Comparison of ENCODE assay signal across 12 cellular contexts in the genomic region with DNA sequence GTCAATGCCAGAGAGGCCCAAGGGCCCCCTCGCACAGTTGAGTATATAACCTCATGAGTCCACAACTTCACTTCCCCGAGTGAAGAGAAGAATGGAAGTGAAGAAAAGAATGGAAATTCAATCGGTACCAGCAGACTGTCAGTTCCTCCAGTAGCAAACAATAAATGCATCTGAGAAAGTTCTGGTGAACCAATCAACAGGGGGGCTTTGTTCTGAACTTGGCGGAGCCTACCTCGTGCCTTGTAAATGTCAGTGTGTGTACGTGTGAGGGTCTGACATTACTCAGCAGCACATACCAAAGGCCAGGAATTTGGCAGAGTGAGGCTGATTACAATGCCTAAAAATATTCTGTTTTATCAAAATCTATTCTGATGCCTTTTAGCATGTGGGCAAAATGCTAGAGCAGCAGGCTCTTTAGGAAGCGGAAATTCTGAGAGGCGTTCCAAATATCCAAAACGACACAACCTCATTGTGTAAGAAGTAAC.
DNase-seq lines count a peak whose midpoint lies in the region; ATAC-seq lines count a peak whose summit lies in the region.
"Had no signal": no experiment of that assay in that cellular context is flagged by ENCODE, and none has a peak within 500 bp of the region (broad histone marks: within the 10 kb centered on the region; RNA-seq: fewer than 3 reads in every experiment).

No MANE protein-coding gene starts in this region.

- peaks cover 19% of the 10 kb centered on the region for H3K4me1 Mint-ChIP-seq in central memory CD8-positive, alpha-beta T cell
- no peaks in the 10 kb centered on the region for H3K4me1 Mint-ChIP-seq in activated T-helper 17 cell treated with anti-CD3 and anti-CD28 coated beads, Interleukin-2, amount 50 U/mL, for 72 hours
- no peaks in the 10 kb centered on the region for H3K4me1 Mint-ChIP-seq in activated naive CD4-positive, alpha-beta T cell treated with anti-CD3 and anti-CD28 coated beads, Interleukin-2, amount 10 ng/mL, durations not matched to agents 7 days and 5 days
- H3K4me1 Mint-ChIP-seq in effector memory CD8-positive, alpha-beta T cell (ENCODE audit: low read depth in 2 of 2): peaks cover 4 to 9% of the 10 kb centered on the region in 2 donors
- H3K4me1 Mint-ChIP-seq: stimulated activated naive B cell treated with anti-CD40 and anti-IgM and Interleukin-4, amounts not matched to agents 10 μg/mL and 1 μg/mL and 100 μg/mL, for 72 hours had no signal

- H3K36me3 Mint-ChIP-seq in central memory CD8-positive, alpha-beta T cell (ENCODE audit: insufficient read depth): peaks cover 12% of the 10 kb centered on the region
- no peaks in the 10 kb centered on the region for H3K36me3 Mint-ChIP-seq in activated T-helper 17 cell treated with anti-CD3 and anti-CD28 coated beads, Interleukin-2, amount 50 U/mL, for 72 hours (ENCODE audit: low read depth)
- H3K36me3 Mint-ChIP-seq in activated naive CD4-positive, alpha-beta T cell treated with anti-CD3 and anti-CD28 coated beads, Interleukin-2, amount 10 ng/mL, durations not matched to agents 7 days and 5 days: peaks cover 4% of the 10 kb centered on the region
- H3K36me3 Mint-ChIP-seq in effector memory CD8-positive, alpha-beta T cell (ENCODE audit: insufficient read depth): peaks cover 5% of the 10 kb centered on the region
- H3K36me3 Mint-ChIP-seq: stimulated activated naive B cell treated with anti-CD40 and anti-IgM and Interleukin-4, amounts not matched to agents 10 μg/mL and 1 μg/mL and 100 μg/mL, for 72 hours had no signal

- H3K9me3 Mint-ChIP-seq in central memory CD8-positive, alpha-beta T cell: no peaks in the 10 kb centered on the region
- H3K9me3 Mint-ChIP-seq in activated T-helper 17 cell treated with anti-CD3 and anti-CD28 coated beads, Interleukin-2, amount 50 U/mL, for 72 hours: no peaks in the 10 kb centered on the region
- H3K9me3 Mint-ChIP-seq in activated naive CD4-positive, alpha-beta T cell treated with anti-CD3 and anti-CD28 coated beads, Interleukin-2, amount 10 ng/mL, durations not matched to agents 7 days and 5 days: no peaks in the 10 kb centered on the region
- H3K9me3 Mint-ChIP-seq in effector memory CD8-positive, alpha-beta T cell: no peaks in the 10 kb centered on the region
- H3K9me3 Mint-ChIP-seq: CD4-positive, alpha-beta T cell; stimulated activated naive B cell treated with anti-CD40 and anti-IgM and Interleukin-4, amounts not matched to agents 10 μg/mL and 1 μg/mL and 100 μg/mL, for 72 hours had no signal

- H3K4me3 Mint-ChIP-seq in central memory CD8-positive, alpha-beta T cell: no peak overlapping the region
- no peak overlapping the region for H3K4me3 Mint-ChIP-seq in activated T-helper 17 cell treated with anti-CD3 and anti-CD28 coated beads, Interleukin-2, amount 50 U/mL, for 72 hours
- no peak overlapping the region for H3K4me3 Mint-ChIP-seq in activated naive CD4-positive, alpha-beta T cell treated with anti-CD3 and anti-CD28 coated beads, Interleukin-2, amount 10 ng/mL, durations not matched to agents 7 days and 5 days
- no peak overlapping the region for H3K4me3 Mint-ChIP-seq in effector memory CD8-positive, alpha-beta T cell
- H3K4me3 Mint-ChIP-seq: CD4-positive, alpha-beta T cell; stimulated activated naive B cell treated with anti-CD40 and anti-IgM and Interleukin-4, amounts not matched to agents 10 μg/mL and 1 μg/mL and 100 μg/mL, for 72 hours had no signal

- DNase-seq in EL (peak; percentile 92), iris pigment epithelial cell (ENCODE audit: low read depth) (peak; percentile 85), skeletal muscle cell (ENCODE audit: low read depth) (peak; percentile 45), caudate nucleus (lab: John Stamatoyannopoulos, UW) (no peak)
- DNase-seq in central memory CD8-positive, alpha-beta T cell (ENCODE audit: low spot score in 2 of 2): no peak
- DNase-seq in activated naive CD4-positive, alpha-beta T cell treated with anti-CD3 and anti-CD28 coated beads, Interleukin-2, amount 10 ng/mL, durations not matched to agents 7 days and 5 days: no peak
- DNase-seq in effector memory CD8-positive, alpha-beta T cell: no peak
- DNase-seq: activated naive CD4-positive, alpha-beta T cell; CD4-positive, alpha-beta T cell; NCI-H187; stimulated activated naive B cell treated with anti-CD40 and anti-IgM and Interleukin-4, amounts not matched to agents 10 μg/mL and 1 μg/mL and 100 μg/mL, for 72 hours had no signal

- CTCF ChIA-PET in activated naive CD4-positive, alpha-beta T cell treated with anti-CD3 and anti-CD28 coated beads, Interleukin-2, amount 10 ng/mL, durations not matched to agents 7 days and 5 days (lab: Charles Lee): interaction anchor here (5.1 kb wide), 1 partner anchor 8 kb away, joined by 31 read pairs; no protein-coding TSS in a partner anchor

- no peak for ATAC-seq in central memory CD8-positive, alpha-beta T cell (replicated peaks; ENCODE audit: extremely low read depth, poor library complexity, severe bottlenecking)
- no peak for ATAC-seq in activated T-helper 17 cell treated with anti-CD3 and anti-CD28 coated beads, Interleukin-2, amount 50 U/mL, for 72 hours (replicated peaks)
- ATAC-seq in effector memory CD8-positive, alpha-beta T cell (replicated peaks): no peak
- ATAC-seq: stimulated activated naive B cell treated with anti-CD40 and anti-IgM and Interleukin-4, amounts not matched to agents 10 μg/mL and 1 μg/mL and 100 μg/mL, for 72 hours had no signal

- peak overlapping the region; percentile 63 for H3K27ac Mint-ChIP-seq in central memory CD8-positive, alpha-beta T cell (ENCODE audit: low read depth)
- H3K27ac Mint-ChIP-seq in activated T-helper 17 cell treated with anti-CD3 and anti-CD28 coated beads, Interleukin-2, amount 50 U/mL, for 72 hours: no peak overlapping the region
- no peak overlapping the region for H3K27ac Mint-ChIP-seq in activated naive CD4-positive, alpha-beta T cell treated with anti-CD3 and anti-CD28 coated beads, Interleukin-2, amount 10 ng/mL, durations not matched to agents 7 days and 5 days
- H3K27ac Mint-ChIP-seq in effector memory CD8-positive, alpha-beta T cell: peak overlapping the region in 1 of 2 donors; percentile 29
- H3K27ac Mint-ChIP-seq: CD4-positive, alpha-beta T cell; stimulated activated naive B cell treated with anti-CD40 and anti-IgM and Interleukin-4, amounts not matched to agents 10 μg/mL and 1 μg/mL and 100 μg/mL, for 72 hours had no signal

- no peaks in the 10 kb centered on the region for H3K27me3 Mint-ChIP-seq in central memory CD8-positive, alpha-beta T cell
- H3K27me3 Mint-ChIP-seq in activated T-helper 17 cell treated with anti-CD3 and anti-CD28 coated beads, Interleukin-2, amount 50 U/mL, for 72 hours: no peaks in the 10 kb centered on the region
- no peaks in the 10 kb centered on the region for H3K27me3 Mint-ChIP-seq in activated naive CD4-positive, alpha-beta T cell treated with anti-CD3 and anti-CD28 coated beads, Interleukin-2, amount 10 ng/mL, durations not matched to agents 7 days and 5 days
- no peaks in the 10 kb centered on the region for H3K27me3 Mint-ChIP-seq in effector memory CD8-positive, alpha-beta T cell
- H3K27me3 Mint-ChIP-seq: CD4-positive, alpha-beta T cell; stimulated activated naive B cell treated with anti-CD40 and anti-IgM and Interleukin-4, amounts not matched to agents 10 μg/mL and 1 μg/mL and 100 μg/mL, for 72 hours had no signal

- H3K27ac ChIP-seq in caudate nucleus (ENCODE audit: low read depth, low read length): no peak overlapping the region

- H3K4me3 ChIP-seq in skeletal muscle cell (ENCODE audit: low read depth, low read length): no peak overlapping the region

Comparison
In these comparisons a context has a peak if more than half of its experiments do, and no peak if none do; other contexts are left out.
1. DNase-seq: peak in EL (single experiment), iris pigment epithelial cell (single experiment) and skeletal muscle cell (single experiment); none in central memory CD8-positive, alpha-beta T cell (0 of 2), activated naive CD4-positive, alpha-beta T cell treated with anti-CD3 and anti-CD28 coated beads, Interleukin-2, amount 10 ng/mL, durations not matched to agents 7 days and 5 days (single experiment), effector memory CD8-positive, alpha-beta T cell (0 of 3) and caudate nucleus (0 of 61).